2 cellular contexts compared by ENCODE assay signal in the genomic region with DNA sequence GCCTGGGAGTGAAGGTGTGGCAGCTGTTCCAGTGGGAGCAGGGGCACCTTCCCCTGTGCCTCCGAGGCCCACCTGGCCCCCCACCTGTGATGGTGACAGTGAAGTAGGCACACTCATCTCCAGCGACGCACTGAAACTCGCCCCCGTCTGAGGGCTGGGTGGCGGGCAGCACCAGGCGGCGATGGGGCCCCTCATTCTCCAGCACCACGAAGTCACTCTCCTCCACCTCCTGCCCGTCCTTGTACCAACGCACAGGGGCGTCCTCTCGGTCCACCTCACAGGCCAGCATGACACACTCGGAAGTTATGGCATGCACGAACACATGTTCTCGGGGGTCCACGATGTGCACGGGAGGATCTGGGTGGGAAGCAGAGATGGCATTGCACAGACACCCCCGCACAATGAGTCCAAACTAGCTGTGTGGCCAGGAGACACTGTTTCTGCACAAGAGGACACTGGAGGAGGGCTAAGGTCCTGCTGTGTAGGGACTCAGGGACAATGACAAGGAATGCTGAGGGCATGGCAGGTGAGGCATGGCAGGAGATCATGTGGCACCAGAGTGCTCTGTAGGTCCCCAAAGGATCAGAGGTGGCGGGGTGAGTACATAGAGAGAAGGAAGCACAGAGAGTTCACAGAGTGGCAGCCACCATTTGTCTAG.
TF ChIP-seq lines count a peak whose summit lies in the region.

No MANE protein-coding gene starts in this region.

TF ChIP-seq in HEK293, 187 proteins besides CTCF, POLR2A, EP300 and RAD21:
- no peak for TF ChIP-seq EGR2 (tag by site-specific recombination; IDR thresholded peaks at IDR 0.05; ENCODE audit: low read depth)
- no peak for TF ChIP-seq ZBTB48 (tag by site-specific recombination; IDR thresholded peaks at IDR 0.05)
- TF ChIP-seq ZIC2 (tag by site-specific recombination; IDR thresholded peaks at IDR 0.05) = 0 out of 2 replicates have a peak, but pooled peaks have one; percentile 8

TF ChIP-seq in H1, 55 proteins besides CTCF, POLR2A, EP300 and RAD21:
- TF ChIP-seq POLR2AphosphoS5 (IDR thresholded peaks at IDR 0.05; ENCODE audit: low read depth, low read length) = 0 out of 2 replicates have a peak, but pooled peaks have one; percentile 29
- TF ChIP-seq SIN3A (conservative IDR thresholded peaks at IDR 0.05 in 1 of 2, IDR thresholded peaks at IDR 0.05 in 1 of 2; ENCODE audit: low read depth in 1 of 2, low read length in 2 of 2) = no peak
- TF ChIP-seq SRF (IDR thresholded peaks at IDR 0.05; ENCODE audit: low read depth, low read length) = no peak
- TF ChIP-seq CBX8 (IDR thresholded peaks at IDR 0.05; ENCODE audit: borderline replicate concordance, low read depth, low read length) = no peak
- TF ChIP-seq SIRT6 (IDR thresholded peaks at IDR 0.05; ENCODE audit: low read length) = no peak
- TF ChIP-seq TBP (IDR thresholded peaks at IDR 0.05; ENCODE audit: low read depth, low read length) = no peak
- no peak for TF ChIP-seq FOSL1 (IDR thresholded peaks at IDR 0.05; ENCODE audit: insufficient read depth, low read depth, low read length)
- no peak for TF ChIP-seq CTBP2 (IDR thresholded peaks at IDR 0.05; ENCODE audit: borderline replicate concordance, insufficient read depth, insufficient read length, low read length)
- no peak for TF ChIP-seq BACH1 (IDR thresholded peaks at IDR 0.05; ENCODE audit: low read length)
